Comparison of ENCODE assay signal across 13 cellular contexts in the genomic region with DNA sequence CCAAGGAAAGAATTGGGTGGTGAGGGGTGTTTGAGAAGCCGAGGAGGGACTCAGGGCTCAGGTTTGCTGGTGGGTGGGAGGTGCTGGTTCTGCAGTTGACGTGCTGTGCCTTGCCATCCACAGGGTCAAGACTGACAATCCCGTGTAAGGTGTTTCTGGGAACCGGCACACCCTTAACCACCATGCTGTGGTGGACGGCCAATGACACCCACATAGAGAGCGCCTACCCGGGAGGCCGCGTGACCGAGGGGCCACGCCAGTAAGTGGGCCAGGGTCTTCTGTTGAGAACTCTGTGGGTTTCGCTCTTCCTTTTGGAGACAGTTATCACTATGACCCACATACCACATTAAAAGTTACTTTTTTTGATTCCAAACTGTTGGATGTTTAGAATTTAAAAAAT.
"Had no signal": no experiment of that assay in that cellular context is flagged by ENCODE, and none has a peak within 500 bp of the region (broad histone marks: within the 10 kb centered on the region; RNA-seq: fewer than 3 reads in every experiment).

No MANE protein-coding gene starts in this region.

- DNase-seq: activated CD4-positive, alpha-beta T cell treated with anti-CD3 and anti-CD28 coated beads, Interleukin-2, amount 50 U/mL, for 1 hour; activated gamma-delta T cell; activated naive CD8-positive, alpha-beta T cell treated with anti-CD3 and anti-CD28 coated beads for 36 hours; activated T-cell treated with anti-CD3 and anti-CD28 coated beads, Interleukin-2, amount 50 U/mL, for 24 hours; anterior cingulate cortex; esophagus squamous epithelium; foreskin fibroblast; heart left ventricle; natural killer cell; ovary; T-helper 2 cell had no signal

- H3K27ac ChIP-seq: ovary, SK-N-MC had no signal

- H3K36me3 Mint-ChIP-seq: activated naive CD8-positive, alpha-beta T cell treated with anti-CD3 and anti-CD28 coated beads for 36 hours; natural killer cell; type B pancreatic cell had no signal

- H3K4me3 Mint-ChIP-seq: activated naive CD8-positive, alpha-beta T cell treated with anti-CD3 and anti-CD28 coated beads for 36 hours; activated T-cell treated with anti-CD3 and anti-CD28 coated beads, Interleukin-2, amount 50 U/mL, for 24 hours; natural killer cell; type B pancreatic cell had no signal

- H3K4me3 ChIP-seq: esophagus squamous epithelium, heart left ventricle, ovary, SK-N-MC had no signal

- H3K27me3 ChIP-seq: esophagus squamous epithelium, heart left ventricle, ovary had no signal

- H3K36me3 ChIP-seq: esophagus squamous epithelium, heart left ventricle, ovary had no signal

- H3K9me3 ChIP-seq: esophagus squamous epithelium, heart left ventricle, ovary had no signal

- H3K9me3 Mint-ChIP-seq: activated naive CD8-positive, alpha-beta T cell treated with anti-CD3 and anti-CD28 coated beads for 36 hours; activated T-cell treated with anti-CD3 and anti-CD28 coated beads, Interleukin-2, amount 50 U/mL, for 24 hours; natural killer cell; type B pancreatic cell had no signal

- ATAC-seq: heart left ventricle, natural killer cell had no signal

- H3K27ac Mint-ChIP-seq: activated naive CD8-positive, alpha-beta T cell treated with anti-CD3 and anti-CD28 coated beads for 36 hours; activated T-cell treated with anti-CD3 and anti-CD28 coated beads, Interleukin-2, amount 50 U/mL, for 24 hours; natural killer cell; type B pancreatic cell had no signal
